ENCODE assay signal across 10 cellular contexts in the genomic region with DNA sequence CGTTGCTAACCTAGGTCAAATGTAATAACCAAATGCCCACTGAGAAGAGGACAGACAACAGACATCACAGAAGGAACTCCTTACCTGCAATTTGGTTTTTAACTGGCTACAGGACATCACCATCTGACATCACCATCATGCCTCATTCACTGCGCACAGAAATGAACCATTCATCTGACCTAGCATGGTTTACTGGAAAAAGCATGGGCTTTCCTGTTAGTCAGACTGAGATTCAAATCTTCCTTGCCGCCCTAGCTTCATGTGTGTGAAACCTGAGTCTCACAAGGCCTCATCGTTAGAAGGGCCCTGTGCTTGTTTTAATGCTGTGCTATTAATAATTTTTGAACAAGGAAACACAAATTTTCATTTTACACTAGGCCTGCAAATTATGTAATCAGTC. TPM values are rescaled to one million over a fixed set of nuclear protein-coding genes. Genes with fewer than 3 reads are reported as not detected.
A peak's percentile ranks its signal among the peaks of the same experiment; 100 is the strongest.
DNase-seq lines count a peak whose midpoint lies in the region; ATAC-seq, FAIRE-seq and TF ChIP-seq lines count a peak whose summit lies in the region.
"Had no signal": no experiment of that assay in that cellular context is flagged by ENCODE, and none has a peak within 500 bp of the region (broad histone marks: within the 10 kb centered on the region; RNA-seq: fewer than 3 reads in every experiment).

No MANE protein-coding gene starts in this region.

- H3K36me3 Mint-ChIP-seq in activated naive CD4-positive, alpha-beta T cell treated with anti-CD3 and anti-CD28 coated beads, Interleukin-2, amount 10 ng/mL, durations not matched to agents 7 days and 5 days = peaks cover 3% of the 10 kb centered on the region
- H3K36me3 Mint-ChIP-seq in naive thymus-derived CD4-positive, alpha-beta T cell = peaks cover 0 to 5% (median 0%) of the 10 kb centered on the region in 5 donors

- no peak for ATAC-seq in heart right ventricle
- ATAC-seq in left ventricle myocardium superior = no peak
- ATAC-seq in naive thymus-derived CD4-positive, alpha-beta T cell = no peak
- no peak for ATAC-seq in upper lobe of left lung (ENCODE audit: low FRiP score in 2 of 2)

- 83 to 84% methylated on average over 4 of the region's 4 CpGs for WGBS in heart right ventricle, 2 donors
- WGBS in upper lobe of left lung, 2 donors = 86 to 87% methylated on average over 4 of the region's 4 CpGs

- intact Hi-C loops in heart right ventricle (cut with DNase I) (no loop called here), left ventricle myocardium superior (cut with micrococcal nuclease) (no loop called here)
- intact Hi-C loops in naive thymus-derived CD4-positive, alpha-beta T cell (cut with micrococcal nuclease) = loop anchor here in 1 of 2 donors (1.0 to 5.0 kb wide), 2 partner anchors 212 to 879 kb away; a partner anchor contains a TSS

- peaks cover 7% of the 10 kb centered on the region for H3K27me3 Mint-ChIP-seq in activated naive CD4-positive, alpha-beta T cell treated with anti-CD3 and anti-CD28 coated beads, Interleukin-2, amount 10 ng/mL, durations not matched to agents 7 days and 5 days
- H3K27me3 Mint-ChIP-seq in naive thymus-derived CD4-positive, alpha-beta T cell = peaks cover 0 to 6% (median 5%) of the 10 kb centered on the region in 5 donors

- DNase-seq in heart right ventricle = no peak
- DNase-seq in left ventricle myocardium superior = no peak
- DNase-seq in activated naive CD4-positive, alpha-beta T cell treated with anti-CD3 and anti-CD28 coated beads, Interleukin-2, amount 10 ng/mL, durations not matched to agents 7 days and 5 days = no peak
- no peak for DNase-seq in naive thymus-derived CD4-positive, alpha-beta T cell
- no peak for DNase-seq in upper lobe of left lung
- no peak for DNase-seq in GM19239 (ENCODE audit: insufficient read length, low spot score)
- DNase-seq in G401 (ENCODE audit: low spot score) = no peak
- no peak for DNase-seq in inferior parietal cortex (ENCODE audit: extremely low spot score)
- DNase-seq: BE2C, NCI-H1092 had no signal

- no peak for TF ChIP-seq EP300 in upper lobe of left lung (IDR thresholded peaks at IDR 0.05)

- H3K9me3 Mint-ChIP-seq in activated naive CD4-positive, alpha-beta T cell treated with anti-CD3 and anti-CD28 coated beads, Interleukin-2, amount 10 ng/mL, durations not matched to agents 7 days and 5 days = no peaks in the 10 kb centered on the region
- no peaks in the 10 kb centered on the region for H3K9me3 Mint-ChIP-seq in naive thymus-derived CD4-positive, alpha-beta T cell

- TF ChIP-seq CTCF in heart right ventricle (IDR thresholded peaks at IDR 0.05) (no peak), upper lobe of left lung (IDR thresholded peaks at IDR 0.05) (no peak)

- in situ Hi-C loops in G401 (cut with HindIII; ENCODE audit: low sequenced_read_pairs) = no loop called here

- H3K27me3 ChIP-seq in heart right ventricle = no peaks in the 10 kb centered on the region
- H3K27me3 ChIP-seq in naive thymus-derived CD4-positive, alpha-beta T cell (ENCODE audit: control insufficient read depth in 2 of 2, insufficient read depth in 2 of 2, low read length in 2 of 2) = no peaks in the 10 kb centered on the region
- H3K27me3 ChIP-seq in upper lobe of left lung = no peaks in the 10 kb centered on the region
- H3K27me3 ChIP-seq: BE2C had no signal

- CTCF ChIA-PET in activated naive CD4-positive, alpha-beta T cell treated with anti-CD3 and anti-CD28 coated beads, Interleukin-2, amount 10 ng/mL, durations not matched to agents 7 days and 5 days (lab: Charles Lee) = interaction anchor here (1.0 to 1.4 kb wide), 5 partner anchors 10 to 570 kb away, joined by 3 to 4 read pairs (median 3); no protein-coding TSS in a partner anchor
- CTCF ChIA-PET in naive thymus-derived CD4-positive, alpha-beta T cell (lab: Charles Lee) = interaction anchor here (0.7 kb wide), 1 partner anchor 322 kb away, joined by 3 read pairs; no protein-coding TSS in a partner anchor

- H3K4me3 Mint-ChIP-seq in activated naive CD4-positive, alpha-beta T cell treated with anti-CD3 and anti-CD28 coated beads, Interleukin-2, amount 10 ng/mL, durations not matched to agents 7 days and 5 days = peak overlapping the region; percentile 96
- H3K4me3 Mint-ChIP-seq in naive thymus-derived CD4-positive, alpha-beta T cell = peak overlapping the region; percentile 80 to 100 (median 97)

- TF ChIP-seq POLR2A in upper lobe of left lung (IDR thresholded peaks at IDR 0.05) = no peak

- FAIRE-seq in GM19239 (lab: Jason Lieb, UNC) = no peak

- H3K36me3 ChIP-seq in heart right ventricle (no peaks in the 10 kb centered on the region), upper lobe of left lung (no peaks in the 10 kb centered on the region)
- H3K36me3 ChIP-seq in naive thymus-derived CD4-positive, alpha-beta T cell (ENCODE audit: control insufficient read depth in 2 of 3, insufficient read depth in 3 of 3, low read length in 3 of 3) = peaks cover 0 to 6% (median 0%) of the 10 kb centered on the region in 3 experiments
- H3K36me3 ChIP-seq: BE2C had no signal

- no peaks in the 10 kb centered on the region for H3K9me3 ChIP-seq in heart right ventricle
- no peaks in the 10 kb centered on the region for H3K9me3 ChIP-seq in naive thymus-derived CD4-positive, alpha-beta T cell (ENCODE audit: control insufficient read depth in 2 of 3, low read length in 3 of 3)
- H3K9me3 ChIP-seq in upper lobe of left lung = no peaks in the 10 kb centered on the region
- H3K9me3 ChIP-seq: BE2C had no signal

- H3K27ac ChIP-seq in heart right ventricle = peak overlapping the region in 8 of 10 donors; percentile 83 to 92 (median 88)
- H3K27ac ChIP-seq in naive thymus-derived CD4-positive, alpha-beta T cell (ENCODE audit: low read depth, low read length) = peak overlapping the region; percentile 82
- peak overlapping the region in 3 of 4 donors; percentile 82 to 94 (median 85) for H3K27ac ChIP-seq in upper lobe of left lung

- peak overlapping the region; percentile 92 for H3K27ac Mint-ChIP-seq in activated naive CD4-positive, alpha-beta T cell treated with anti-CD3 and anti-CD28 coated beads, Interleukin-2, amount 10 ng/mL, durations not matched to agents 7 days and 5 days
- peak overlapping the region; percentile 21 to 99 (median 92) for H3K27ac Mint-ChIP-seq in naive thymus-derived CD4-positive, alpha-beta T cell

- H3K4me3 ChIP-seq in heart right ventricle = peak overlapping the region in 2 of 10 donors; percentile 85 to 91
- no peak overlapping the region for H3K4me3 ChIP-seq in naive thymus-derived CD4-positive, alpha-beta T cell (ENCODE audit: low read length)
- H3K4me3 ChIP-seq in upper lobe of left lung = no peak overlapping the region

- POLR2A ChIA-PET in naive thymus-derived CD4-positive, alpha-beta T cell (lab: Charles Lee) = interaction anchor here (0.6 to 1.0 kb wide), 2 partner anchors 86 to 107 kb away, joined by 3 to 4 read pairs; no protein-coding TSS in a partner anchor

- H3K4me1 Mint-ChIP-seq in activated naive CD4-positive, alpha-beta T cell treated with anti-CD3 and anti-CD28 coated beads, Interleukin-2, amount 10 ng/mL, durations not matched to agents 7 days and 5 days = peaks cover 43% of the 10 kb centered on the region
- peaks cover 23 to 48% (median 43%) of the 10 kb centered on the region in 7 donors for H3K4me1 Mint-ChIP-seq in naive thymus-derived CD4-positive, alpha-beta T cell

- H3K4me1 ChIP-seq in heart right ventricle (peaks cover 0 to 29% (median 19%) of the 10 kb centered on the region in 9 donors), upper lobe of left lung (peaks cover 10 to 28% (median 13%) of the 10 kb centered on the region in 4 donors)
- peaks cover 8 to 13% of the 10 kb centered on the region in 2 donors for H3K4me1 ChIP-seq in naive thymus-derived CD4-positive, alpha-beta T cell (ENCODE audit: control insufficient read depth in 2 of 2, insufficient read depth in 2 of 2, low read length in 2 of 2)
- H3K4me1 ChIP-seq: BE2C had no signal

RNA-seq across cellular contexts. Expression of a gene that starts 1.1 kb away (rescaled TPM):
- total RNA-seq in heart right ventricle (10 to 100 TPM; 16.9 to 38.4 (median 26.8) TPM), left ventricle myocardium superior (24.2 TPM), upper lobe of left lung (10 to 100 TPM; 10.1 to 24.2 (median 14.7) TPM)
- 10 to 100 TPM in 1 of 2 donors, 1 to 10 TPM in 1; 7.7 to 12.0 TPM for polyA plus RNA-seq in heart right ventricle
- 10 to 100 TPM; 11.3 to 25.0 (median 21.6) TPM for total RNA-seq in naive thymus-derived CD4-positive, alpha-beta T cell
- 10 to 100 TPM; 23.9 to 25.1 TPM for polyA plus RNA-seq in naive thymus-derived CD4-positive, alpha-beta T cell
- 8.4 and 16.2 TPM in 2 replicates for total RNA-seq in G401 (2014; rRNA removed; shearing (Covaris generic))

RNA-seq across cellular contexts. Expression of a gene that starts 22.7 kb away (rescaled TPM):
- total RNA-seq in heart right ventricle = 10 to 100 TPM; 10.4 to 21.5 (median 16.0) TPM
- polyA plus RNA-seq in heart right ventricle = 10 to 100 TPM; 24.7 to 29.5 TPM
- 15.8 TPM for total RNA-seq in left ventricle myocardium superior
- 1 to 10 TPM; 1.6 to 6.7 (median 2.5) TPM for total RNA-seq in naive thymus-derived CD4-positive, alpha-beta T cell
- polyA plus RNA-seq in naive thymus-derived CD4-positive, alpha-beta T cell = 1 to 10 TPM; 1.2 to 2.0 TPM
- total RNA-seq in upper lobe of left lung = 10 to 100 TPM; 17.6 to 37.6 (median 26.9) TPM
- total RNA-seq in G401 (2014; rRNA removed; shearing (Covaris generic)) = 7.8 and 14.3 TPM in 2 replicates
